Comparison of ENCODE assay signal across 8 cellular contexts in the genomic region with DNA sequence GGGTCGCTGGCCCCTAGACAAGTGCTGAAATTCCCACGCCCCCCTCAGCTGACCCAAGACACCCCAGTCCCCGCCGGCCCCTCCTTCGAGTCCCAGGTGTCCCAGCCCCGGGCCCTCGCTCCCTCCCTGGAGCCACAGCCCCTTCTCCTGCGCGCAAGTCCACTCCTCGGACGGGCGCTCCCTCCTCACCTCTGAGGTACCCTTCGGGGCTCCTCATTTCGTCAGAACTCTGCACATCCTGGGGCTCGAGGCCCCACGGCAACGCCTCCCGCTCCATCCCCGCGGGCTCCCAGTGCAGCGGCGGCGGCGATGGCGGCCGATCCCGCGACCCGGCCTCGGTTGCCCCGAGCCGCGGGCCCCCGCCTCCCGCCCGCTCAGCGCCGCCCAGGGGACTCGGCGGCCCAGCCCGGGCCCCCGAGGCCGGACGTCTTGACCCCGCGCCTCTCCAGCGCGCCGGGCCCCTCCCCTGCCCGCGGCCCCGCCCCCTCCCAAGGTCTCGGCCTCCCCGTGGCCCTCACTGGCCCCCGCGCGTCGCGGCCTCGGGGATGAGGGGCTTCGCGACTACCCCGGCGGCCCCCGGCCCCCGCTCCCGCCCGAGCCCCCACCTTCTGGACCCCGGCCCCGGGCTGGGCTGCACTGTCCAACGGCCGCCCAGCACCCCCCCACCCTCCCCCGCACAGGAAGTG. TPM values are rescaled to one million over a fixed set of nuclear protein-coding genes. Genes with fewer than 3 reads are reported as not detected.
DNase-seq lines count a peak whose midpoint lies in the region; ATAC-seq and TF ChIP-seq lines count a peak whose summit lies in the region.

Gene ZNF768 (minus strand): TSS at position 430 of the 686 bp plus-strand sequence. CDS start 153 bp downstream, at position 277.

- H3K9me3 ChIP-seq in ES-I3 (ENCODE audit: control insufficient read depth, insufficient read depth, low read length), result no peaks in the 10 kb centered on the region

- H3K27ac Mint-ChIP-seq in activated T-helper 1 cell treated with anti-CD3 and anti-CD28 coated beads, Interleukin-12 subunit alpha, Interleukin-12 subunit beta, Interleukin-2, Interleukin-4 antibody, amounts not matched to agents 30 ng/mL and 10 ng/mL and 1 ng/mL, durations not matched to agents 14 hours and 24 hours and 36 hours, result peak within 1 kb of the TSS; percentile 54
- H3K27ac Mint-ChIP-seq in nephron, result peak within 1 kb of the TSS; percentile 93 to 97 (median 96)

- ATAC-seq in GM21619 (IDR thresholded peaks at IDR 0.05; ENCODE audit: unreplicated experiment) (peak; percentile 27), HG03378 (IDR thresholded peaks at IDR 0.05; ENCODE audit: unreplicated experiment) (no peak)

- peak; percentile 37 for DNase-seq in LoVo (ENCODE audit: low spot score)
- no peak for DNase-seq in activated T-helper 1 cell treated with anti-CD3 and anti-CD28 coated beads, Interleukin-12 subunit alpha, Interleukin-12 subunit beta, Interleukin-2, Interleukin-4 antibody, amounts not matched to agents 30 ng/mL and 10 ng/mL and 1 ng/mL, durations not matched to agents 14 hours and 24 hours and 36 hours (ENCODE audit: low spot score)
- DNase-seq in fibroblast of villous mesenchyme (ENCODE audit: low read depth), result peak; percentile 46
- DNase-seq in DMS153 treated with DMSO at 0.1 percent for 48 hours (lab: John Stamatoyannopoulos, UW; ENCODE audit: unreplicated experiment), result no peak

- peak within 1 kb of the TSS; percentile 87 for H3K4me3 ChIP-seq in fibroblast of villous mesenchyme (ENCODE audit: low read depth, low read length)

- no peaks in the 10 kb centered on the region for H3K9me3 Mint-ChIP-seq in activated T-helper 1 cell treated with anti-CD3 and anti-CD28 coated beads, Interleukin-12 subunit alpha, Interleukin-12 subunit beta, Interleukin-2, Interleukin-4 antibody, amounts not matched to agents 30 ng/mL and 10 ng/mL and 1 ng/mL, durations not matched to agents 14 hours and 24 hours and 36 hours
- no peaks in the 10 kb centered on the region for H3K9me3 Mint-ChIP-seq in nephron

- peaks cover 5% of the 10 kb centered on the region for H3K4me1 ChIP-seq in ES-I3 (ENCODE audit: insufficient read depth, low read length)

- TF ChIP-seq CTCF in fibroblast of villous mesenchyme (IDR thresholded peaks at IDR 0.05; ENCODE audit: insufficient read depth, low read depth, low read length), result no peak
- no peak for TF ChIP-seq CTCF in nephron (IDR thresholded peaks at IDR 0.05; ENCODE audit: unreplicated experiment in 3 of 3)

- H3K4me1 Mint-ChIP-seq in activated T-helper 1 cell treated with anti-CD3 and anti-CD28 coated beads, Interleukin-12 subunit alpha, Interleukin-12 subunit beta, Interleukin-2, Interleukin-4 antibody, amounts not matched to agents 30 ng/mL and 10 ng/mL and 1 ng/mL, durations not matched to agents 14 hours and 24 hours and 36 hours (ENCODE audit: low read depth), result peaks cover 44% of the 10 kb centered on the region
- H3K4me1 Mint-ChIP-seq in nephron, result peaks cover 24% of the 10 kb centered on the region

- intact Hi-C loops in activated T-helper 1 cell treated with anti-CD3 and anti-CD28 coated beads, Interleukin-12 subunit alpha, Interleukin-12 subunit beta, Interleukin-2, Interleukin-4 antibody, amounts not matched to agents 30 ng/mL and 10 ng/mL and 1 ng/mL, durations not matched to agents 14 hours and 24 hours and 36 hours (cut with micrococcal nuclease), result loop anchor here (2.0 to 5.0 kb wide), 3 partner anchors 61 to 173 kb away; partner anchors contain the start of genes SRCAP and ZNF785

- H3K36me3 ChIP-seq in ES-I3 (ENCODE audit: insufficient read depth, low read length), result 0 out of 2 replicates have a peak, but pooled peaks cover 3% of the 10 kb centered on the region

- peak within 1 kb of the TSS; percentile 100 for H3K9ac ChIP-seq in ES-I3 (ENCODE audit: low read depth, low read length)

- peak within 1 kb of the TSS; percentile 85 for H3K4me3 Mint-ChIP-seq in activated T-helper 1 cell treated with anti-CD3 and anti-CD28 coated beads, Interleukin-12 subunit alpha, Interleukin-12 subunit beta, Interleukin-2, Interleukin-4 antibody, amounts not matched to agents 30 ng/mL and 10 ng/mL and 1 ng/mL, durations not matched to agents 14 hours and 24 hours and 36 hours
- peak within 1 kb of the TSS; percentile 85 to 93 (median 93) for H3K4me3 Mint-ChIP-seq in nephron

- peaks cover 14% of the 10 kb centered on the region for H3K36me3 Mint-ChIP-seq in activated T-helper 1 cell treated with anti-CD3 and anti-CD28 coated beads, Interleukin-12 subunit alpha, Interleukin-12 subunit beta, Interleukin-2, Interleukin-4 antibody, amounts not matched to agents 30 ng/mL and 10 ng/mL and 1 ng/mL, durations not matched to agents 14 hours and 24 hours and 36 hours (ENCODE audit: low read depth)
- peaks cover 17% of the 10 kb centered on the region for H3K36me3 Mint-ChIP-seq in nephron (ENCODE audit: low read depth)

- no peaks in the 10 kb centered on the region for H3K27me3 Mint-ChIP-seq in activated T-helper 1 cell treated with anti-CD3 and anti-CD28 coated beads, Interleukin-12 subunit alpha, Interleukin-12 subunit beta, Interleukin-2, Interleukin-4 antibody, amounts not matched to agents 30 ng/mL and 10 ng/mL and 1 ng/mL, durations not matched to agents 14 hours and 24 hours and 36 hours (ENCODE audit: insufficient read depth)
- no peaks in the 10 kb centered on the region for H3K27me3 Mint-ChIP-seq in nephron (ENCODE audit: low read depth)

RNA-seq across cellular contexts. Expression of gene ZNF768, which starts in this region (rescaled TPM):
- 13.7 and 14.6 TPM in 2 replicates for total RNA-seq in activated T-helper 1 cell treated with anti-CD3 and anti-CD28 coated beads, Interleukin-12 subunit alpha, Interleukin-12 subunit beta, Interleukin-2, Interleukin-4 antibody, amounts not matched to agents 30 ng/mL and 10 ng/mL and 1 ng/mL, durations not matched to agents 14 hours and 24 hours and 36 hours
- total RNA-seq in fibroblast of villous mesenchyme, result 19.0 and 22.0 TPM in 2 replicates

Comparison
In these comparisons a context has a peak if more than half of its experiments do, and no peak if none do; other contexts are left out.
1. DNase-seq: peak in LoVo (single experiment) and fibroblast of villous mesenchyme (single experiment); none in activated T-helper 1 cell treated with anti-CD3 and anti-CD28 coated beads, Interleukin-12 subunit alpha, Interleukin-12 subunit beta, Interleukin-2, Interleukin-4 antibody, amounts not matched to agents 30 ng/mL and 10 ng/mL and 1 ng/mL, durations not matched to agents 14 hours and 24 hours and 36 hours (single experiment) and DMS153 treated with DMSO at 0.1 percent for 48 hours (single experiment).